1 cellular context compared by ENCODE assay signal in the genomic region with DNA sequence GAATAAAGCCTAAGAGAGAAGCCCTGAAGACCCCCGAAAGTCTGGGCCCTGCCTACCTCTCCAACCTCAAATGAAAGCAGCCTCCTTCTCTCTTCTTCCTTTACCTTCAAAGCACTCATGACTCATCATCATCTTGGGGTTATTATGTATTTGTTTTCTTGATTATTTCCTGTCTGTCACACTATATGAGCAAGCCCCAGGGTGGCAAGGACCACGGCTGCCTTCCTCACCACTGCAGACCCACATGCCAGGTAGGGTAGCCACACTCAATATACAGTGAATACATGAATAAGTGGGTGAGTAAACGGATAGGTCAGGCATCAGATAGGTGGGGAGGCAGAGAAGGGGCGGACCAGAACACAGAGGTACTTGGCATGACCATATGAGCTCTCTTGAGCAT.
TF ChIP-seq lines count a peak whose summit lies in the region.

No MANE protein-coding gene starts in this region.

TF ChIP-seq in GM23338, 12 proteins besides CTCF, POLR2A, EP300 and RAD21 (continued from another document):
- TF ChIP-seq, protein P1, sequence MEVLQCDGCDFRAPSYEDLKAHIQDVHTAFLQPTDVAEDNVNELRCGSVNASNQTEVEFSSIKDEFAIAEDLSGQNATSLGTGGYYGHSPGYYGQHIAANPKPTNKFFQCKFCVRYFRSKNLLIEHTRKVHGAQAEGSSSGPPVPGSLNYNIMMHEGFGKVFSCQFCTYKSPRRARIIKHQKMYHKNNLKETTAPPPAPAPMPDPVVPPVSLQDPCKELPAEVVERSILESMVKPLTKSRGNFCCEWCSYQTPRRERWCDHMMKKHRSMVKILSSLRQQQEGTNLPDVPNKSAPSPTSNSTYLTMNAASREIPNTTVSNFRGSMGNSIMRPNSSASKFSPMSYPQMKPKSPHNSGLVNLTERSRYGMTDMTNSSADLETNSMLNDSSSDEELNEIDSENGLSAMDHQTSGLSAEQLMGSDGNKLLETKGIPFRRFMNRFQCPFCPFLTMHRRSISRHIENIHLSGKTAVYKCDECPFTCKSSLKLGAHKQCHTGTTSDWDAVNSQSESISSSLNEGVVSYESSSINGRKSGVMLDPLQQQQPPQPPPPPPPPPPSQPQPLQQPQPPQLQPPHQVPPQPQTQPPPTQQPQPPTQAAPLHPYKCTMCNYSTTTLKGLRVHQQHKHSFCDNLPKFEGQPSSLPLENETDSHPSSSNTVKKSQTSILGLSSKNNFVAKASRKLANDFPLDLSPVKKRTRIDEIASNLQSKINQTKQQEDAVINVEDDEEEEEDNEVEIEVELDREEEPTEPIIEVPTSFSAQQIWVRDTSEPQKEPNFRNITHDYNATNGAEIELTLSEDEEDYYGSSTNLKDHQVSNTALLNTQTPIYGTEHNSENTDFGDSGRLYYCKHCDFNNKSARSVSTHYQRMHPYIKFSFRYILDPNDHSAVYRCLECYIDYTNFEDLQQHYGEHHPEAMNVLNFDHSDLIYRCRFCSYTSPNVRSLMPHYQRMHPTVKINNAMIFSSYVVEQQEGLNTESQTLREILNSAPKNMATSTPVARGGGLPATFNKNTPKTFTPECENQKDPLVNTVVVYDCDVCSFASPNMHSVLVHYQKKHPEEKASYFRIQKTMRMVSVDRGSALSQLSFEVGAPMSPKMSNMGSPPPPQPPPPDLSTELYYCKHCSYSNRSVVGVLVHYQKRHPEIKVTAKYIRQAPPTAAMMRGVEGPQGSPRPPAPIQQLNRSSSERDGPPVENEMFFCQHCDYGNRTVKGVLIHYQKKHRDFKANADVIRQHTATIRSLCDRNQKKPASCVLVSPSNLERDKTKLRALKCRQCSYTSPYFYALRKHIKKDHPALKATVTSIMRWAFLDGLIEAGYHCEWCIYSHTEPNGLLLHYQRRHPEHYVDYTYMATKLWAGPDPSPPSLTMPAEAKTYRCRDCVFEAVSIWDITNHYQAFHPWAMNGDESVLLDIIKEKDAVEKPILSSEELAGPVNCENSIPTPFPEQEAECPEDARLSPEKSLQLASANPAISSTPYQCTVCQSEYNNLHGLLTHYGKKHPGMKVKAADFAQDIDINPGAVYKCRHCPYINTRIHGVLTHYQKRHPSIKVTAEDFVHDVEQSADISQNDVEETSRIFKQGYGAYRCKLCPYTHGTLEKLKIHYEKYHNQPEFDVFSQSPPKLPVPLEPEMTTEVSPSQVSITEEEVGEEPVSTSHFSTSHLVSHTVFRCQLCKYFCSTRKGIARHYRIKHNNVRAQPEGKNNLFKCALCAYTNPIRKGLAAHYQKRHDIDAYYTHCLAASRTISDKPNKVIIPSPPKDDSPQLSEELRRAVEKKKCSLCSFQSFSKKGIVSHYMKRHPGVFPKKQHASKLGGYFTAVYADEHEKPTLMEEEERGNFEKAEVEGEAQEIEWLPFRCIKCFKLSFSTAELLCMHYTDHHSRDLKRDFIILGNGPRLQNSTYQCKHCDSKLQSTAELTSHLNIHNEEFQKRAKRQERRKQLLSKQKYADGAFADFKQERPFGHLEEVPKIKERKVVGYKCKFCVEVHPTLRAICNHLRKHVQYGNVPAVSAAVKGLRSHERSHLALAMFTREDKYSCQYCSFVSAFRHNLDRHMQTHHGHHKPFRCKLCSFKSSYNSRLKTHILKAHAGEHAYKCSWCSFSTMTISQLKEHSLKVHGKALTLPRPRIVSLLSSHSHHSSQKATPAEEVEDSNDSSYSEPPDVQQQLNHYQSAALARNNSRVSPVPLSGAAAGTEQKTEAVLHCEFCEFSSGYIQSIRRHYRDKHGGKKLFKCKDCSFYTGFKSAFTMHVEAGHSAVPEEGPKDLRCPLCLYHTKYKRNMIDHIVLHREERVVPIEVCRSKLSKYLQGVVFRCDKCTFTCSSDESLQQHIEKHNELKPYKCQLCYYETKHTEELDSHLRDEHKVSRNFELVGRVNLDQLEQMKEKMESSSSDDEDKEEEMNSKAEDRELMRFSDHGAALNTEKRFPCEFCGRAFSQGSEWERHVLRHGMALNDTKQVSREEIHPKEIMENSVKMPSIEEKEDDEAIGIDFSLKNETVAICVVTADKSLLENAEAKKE (CRISPR knock-in tag; IDR thresholded peaks at IDR 0.05), result no peak
- TF ChIP-seq, protein P2, sequence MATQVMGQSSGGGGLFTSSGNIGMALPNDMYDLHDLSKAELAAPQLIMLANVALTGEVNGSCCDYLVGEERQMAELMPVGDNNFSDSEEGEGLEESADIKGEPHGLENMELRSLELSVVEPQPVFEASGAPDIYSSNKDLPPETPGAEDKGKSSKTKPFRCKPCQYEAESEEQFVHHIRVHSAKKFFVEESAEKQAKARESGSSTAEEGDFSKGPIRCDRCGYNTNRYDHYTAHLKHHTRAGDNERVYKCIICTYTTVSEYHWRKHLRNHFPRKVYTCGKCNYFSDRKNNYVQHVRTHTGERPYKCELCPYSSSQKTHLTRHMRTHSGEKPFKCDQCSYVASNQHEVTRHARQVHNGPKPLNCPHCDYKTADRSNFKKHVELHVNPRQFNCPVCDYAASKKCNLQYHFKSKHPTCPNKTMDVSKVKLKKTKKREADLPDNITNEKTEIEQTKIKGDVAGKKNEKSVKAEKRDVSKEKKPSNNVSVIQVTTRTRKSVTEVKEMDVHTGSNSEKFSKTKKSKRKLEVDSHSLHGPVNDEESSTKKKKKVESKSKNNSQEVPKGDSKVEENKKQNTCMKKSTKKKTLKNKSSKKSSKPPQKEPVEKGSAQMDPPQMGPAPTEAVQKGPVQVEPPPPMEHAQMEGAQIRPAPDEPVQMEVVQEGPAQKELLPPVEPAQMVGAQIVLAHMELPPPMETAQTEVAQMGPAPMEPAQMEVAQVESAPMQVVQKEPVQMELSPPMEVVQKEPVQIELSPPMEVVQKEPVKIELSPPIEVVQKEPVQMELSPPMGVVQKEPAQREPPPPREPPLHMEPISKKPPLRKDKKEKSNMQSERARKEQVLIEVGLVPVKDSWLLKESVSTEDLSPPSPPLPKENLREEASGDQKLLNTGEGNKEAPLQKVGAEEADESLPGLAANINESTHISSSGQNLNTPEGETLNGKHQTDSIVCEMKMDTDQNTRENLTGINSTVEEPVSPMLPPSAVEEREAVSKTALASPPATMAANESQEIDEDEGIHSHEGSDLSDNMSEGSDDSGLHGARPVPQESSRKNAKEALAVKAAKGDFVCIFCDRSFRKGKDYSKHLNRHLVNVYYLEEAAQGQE (IDR thresholded peaks at IDR 0.05; ENCODE audit: unreplicated experiment), result no peak
- no peak for TF ChIP-seq NANOG (IDR thresholded peaks at IDR 0.05; ENCODE audit: borderline replicate concordance)
- no peak for TF ChIP-seq POLR2AphosphoS5 (IDR thresholded peaks at IDR 0.05; ENCODE audit: low read depth)
- TF ChIP-seq, protein P3, sequence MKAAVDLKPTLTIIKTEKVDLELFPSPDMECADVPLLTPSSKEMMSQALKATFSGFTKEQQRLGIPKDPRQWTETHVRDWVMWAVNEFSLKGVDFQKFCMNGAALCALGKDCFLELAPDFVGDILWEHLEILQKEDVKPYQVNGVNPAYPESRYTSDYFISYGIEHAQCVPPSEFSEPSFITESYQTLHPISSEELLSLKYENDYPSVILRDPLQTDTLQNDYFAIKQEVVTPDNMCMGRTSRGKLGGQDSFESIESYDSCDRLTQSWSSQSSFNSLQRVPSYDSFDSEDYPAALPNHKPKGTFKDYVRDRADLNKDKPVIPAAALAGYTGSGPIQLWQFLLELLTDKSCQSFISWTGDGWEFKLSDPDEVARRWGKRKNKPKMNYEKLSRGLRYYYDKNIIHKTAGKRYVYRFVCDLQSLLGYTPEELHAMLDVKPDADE (IDR thresholded peaks at IDR 0.05), result no peak
- TF ChIP-seq EZH2phosphoT487 (IDR thresholded peaks at IDR 0.05; ENCODE audit: unreplicated experiment), result no peak
- TF ChIP-seq JUNB (IDR thresholded peaks at IDR 0.05; ENCODE audit: unreplicated experiment), result no peak
- TF ChIP-seq CREB1 (CRISPR knock-in tag; IDR thresholded peaks at IDR 0.05; ENCODE audit: low read depth), result no peak
